27 cellular contexts compared by ENCODE assay signal in genomic region chr2:132665401-132665800, GRCh38. TPM values are rescaled to one million over a fixed set of nuclear protein-coding genes. Genes with fewer than 3 reads are reported as not detected.
"Had no signal": no experiment of that assay in that cellular context is flagged by ENCODE, and none has a peak within 500 bp of the region (broad histone marks: within the 10 kb centered on the region; RNA-seq: fewer than 3 reads in every experiment).

No MANE protein-coding gene starts in this region.

- DNase-seq: activated CD4-positive, alpha-beta memory T cell treated with anti-CD3 and anti-CD28 coated beads, Interleukin-2, amount 10 ng/mL, durations not matched to agents 7 days and 5 days; activated CD4-positive, alpha-beta T cell treated with anti-CD3 and anti-CD28 coated beads for 36 hours; activated CD4-positive, alpha-beta T cell treated with anti-CD3 and anti-CD28 coated beads, Interleukin-2, amount 10 ng/mL, durations not matched to agents 24 days and 14 days; activated CD4-positive, alpha-beta T cell treated with anti-CD3 and anti-CD28 coated beads, Interleukin-2, amount 50 U/mL, for 4 hours; activated CD4-positive, CD25-positive, alpha-beta regulatory T cell; activated CD4-positive, CD25-positive, alpha-beta regulatory T cell treated with anti-CD3 and anti-CD28 coated beads, Interleukin-2, amount 50 U/mL, for 72 hours; activated CD8-positive, alpha-beta memory T cell treated with anti-CD3 and anti-CD28 coated beads, Interleukin-2, amount 50 U/mL, for 48 hours; activated gamma-delta T cell; activated naive CD4-positive, alpha-beta T cell; activated naive CD4-positive, alpha-beta T cell treated with anti-CD3 and anti-CD28 coated beads, Interleukin-2, amount 10 ng/mL, durations not matched to agents 7 days and 5 days; activated naive CD8-positive, alpha-beta T cell treated with anti-CD3 and anti-CD28 coated beads, Interleukin-2, amount 10 ng/mL, durations not matched to agents 7 days and 5 days; activated T-cell treated with anti-CD3 and anti-CD28 coated beads for 4 hours; activated T-cell treated with anti-CD3 and anti-CD28 coated beads, Interleukin-2, amount 50 U/mL, for 24 hours; activated T-cell treated with anti-CD3 and anti-CD28 coated beads, Interleukin-2, amount 50 U/mL, for 72 hours; body of pancreas; dorsolateral prefrontal cortex; effector memory CD4-positive, alpha-beta T cell; endodermal cell; foreskin fibroblast; T-helper 2 cell had no signal

- H3K27me3 Mint-ChIP-seq: central memory CD8-positive, alpha-beta T cell had no signal

- H3K9me3 ChIP-seq: body of pancreas, breast epithelium had no signal

- H3K27ac Mint-ChIP-seq: activated CD4-positive, alpha-beta memory T cell treated with anti-CD3 and anti-CD28 coated beads, Interleukin-2, amount 10 ng/mL, durations not matched to agents 7 days and 5 days; activated CD4-positive, alpha-beta T cell treated with anti-CD3 and anti-CD28 coated beads for 36 hours; activated CD4-positive, alpha-beta T cell treated with anti-CD3 and anti-CD28 coated beads, Interleukin-2, amount 10 ng/mL, durations not matched to agents 24 days and 14 days; activated naive CD4-positive, alpha-beta T cell treated with anti-CD3 and anti-CD28 coated beads, Interleukin-2, amount 10 ng/mL, durations not matched to agents 7 days and 5 days; activated naive CD4-positive, alpha-beta T cell treated with anti-CD3 and anti-CD28 coated beads, Interleukin-2, amount 50 U/mL, for 72 hours; activated naive CD8-positive, alpha-beta T cell treated with anti-CD3 and anti-CD28 coated beads, Interleukin-2, amount 10 ng/mL, durations not matched to agents 7 days and 5 days; activated T-cell treated with anti-CD3 and anti-CD28 coated beads, Interleukin-2, amount 50 U/mL, for 24 hours; activated T-cell treated with anti-CD3 and anti-CD28 coated beads, Interleukin-2, amount 50 U/mL, for 72 hours; dendritic cell treated with granulocyte-macrophage colony-stimulating factor and Interleukin-4, amounts not matched to agents 40 ng/mL and 50 ng/mL, for 4 days; endodermal cell had no signal

- H3K27ac ChIP-seq: body of pancreas, breast epithelium, coronary artery, dorsolateral prefrontal cortex had no signal

- H3K4me3 ChIP-seq: body of pancreas, breast epithelium, coronary artery, dorsolateral prefrontal cortex had no signal

- H3K36me3 ChIP-seq: breast epithelium had no signal

- H3K4me1 Mint-ChIP-seq: activated CD4-positive, alpha-beta memory T cell treated with anti-CD3 and anti-CD28 coated beads, Interleukin-2, amount 10 ng/mL, durations not matched to agents 7 days and 5 days; activated CD4-positive, alpha-beta T cell treated with anti-CD3 and anti-CD28 coated beads for 36 hours; activated CD4-positive, alpha-beta T cell treated with anti-CD3 and anti-CD28 coated beads, Interleukin-2, amount 10 ng/mL, durations not matched to agents 24 days and 14 days; activated naive CD4-positive, alpha-beta T cell treated with anti-CD3 and anti-CD28 coated beads, Interleukin-2, amount 10 ng/mL, durations not matched to agents 7 days and 5 days; activated naive CD8-positive, alpha-beta T cell treated with anti-CD3 and anti-CD28 coated beads, Interleukin-2, amount 10 ng/mL, durations not matched to agents 7 days and 5 days; central memory CD8-positive, alpha-beta T cell had no signal

- H3K27me3 ChIP-seq: body of pancreas had no signal

- H3K36me3 Mint-ChIP-seq: activated naive CD4-positive, alpha-beta T cell treated with anti-CD3 and anti-CD28 coated beads, Interleukin-2, amount 10 ng/mL, durations not matched to agents 7 days and 5 days; activated naive CD4-positive, alpha-beta T cell treated with anti-CD3 and anti-CD28 coated beads, Interleukin-2, amount 50 U/mL, for 72 hours; activated naive CD8-positive, alpha-beta T cell treated with anti-CD3 and anti-CD28 coated beads, Interleukin-2, amount 10 ng/mL, durations not matched to agents 7 days and 5 days had no signal

- ATAC-seq: activated CD4-positive, alpha-beta T cell treated with anti-CD3 and anti-CD28 coated beads for 36 hours; activated naive CD4-positive, alpha-beta T cell treated with anti-CD3 and anti-CD28 coated beads, Interleukin-2, amount 50 U/mL, for 72 hours; activated T-cell treated with anti-CD3 and anti-CD28 coated beads, Interleukin-2, amount 50 U/mL, for 72 hours; body of pancreas; esophagus mucosa had no signal

- H3K9me3 Mint-ChIP-seq: activated CD4-positive, alpha-beta memory T cell treated with anti-CD3 and anti-CD28 coated beads, Interleukin-2, amount 10 ng/mL, durations not matched to agents 7 days and 5 days; activated CD4-positive, alpha-beta T cell treated with anti-CD3 and anti-CD28 coated beads, Interleukin-2, amount 10 ng/mL, durations not matched to agents 24 days and 14 days; activated naive CD4-positive, alpha-beta T cell treated with anti-CD3 and anti-CD28 coated beads, Interleukin-2, amount 10 ng/mL, durations not matched to agents 7 days and 5 days; activated naive CD8-positive, alpha-beta T cell treated with anti-CD3 and anti-CD28 coated beads, Interleukin-2, amount 10 ng/mL, durations not matched to agents 7 days and 5 days; activated T-cell treated with anti-CD3 and anti-CD28 coated beads, Interleukin-2, amount 50 U/mL, for 24 hours; activated T-cell treated with anti-CD3 and anti-CD28 coated beads, Interleukin-2, amount 50 U/mL, for 72 hours; central memory CD8-positive, alpha-beta T cell; dendritic cell treated with granulocyte-macrophage colony-stimulating factor and Interleukin-4, amounts not matched to agents 40 ng/mL and 50 ng/mL, for 4 days; endodermal cell had no signal

- H3K4me3 Mint-ChIP-seq: activated CD4-positive, alpha-beta memory T cell treated with anti-CD3 and anti-CD28 coated beads, Interleukin-2, amount 10 ng/mL, durations not matched to agents 7 days and 5 days; activated CD4-positive, alpha-beta T cell treated with anti-CD3 and anti-CD28 coated beads for 36 hours; activated CD4-positive, alpha-beta T cell treated with anti-CD3 and anti-CD28 coated beads, Interleukin-2, amount 10 ng/mL, durations not matched to agents 24 days and 14 days; activated naive CD4-positive, alpha-beta T cell treated with anti-CD3 and anti-CD28 coated beads, Interleukin-2, amount 10 ng/mL, durations not matched to agents 7 days and 5 days; activated naive CD8-positive, alpha-beta T cell treated with anti-CD3 and anti-CD28 coated beads, Interleukin-2, amount 10 ng/mL, durations not matched to agents 7 days and 5 days; activated T-cell treated with anti-CD3 and anti-CD28 coated beads, Interleukin-2, amount 50 U/mL, for 24 hours; activated T-cell treated with anti-CD3 and anti-CD28 coated beads, Interleukin-2, amount 50 U/mL, for 72 hours; central memory CD8-positive, alpha-beta T cell; dendritic cell treated with granulocyte-macrophage colony-stimulating factor and Interleukin-4, amounts not matched to agents 40 ng/mL and 50 ng/mL, for 4 days; endodermal cell had no signal

RNA-seq across cellular contexts. Expression of gene LYPD1, which starts 4.6 kb away (rescaled TPM):
- total RNA-seq: activated CD4-positive, alpha-beta memory T cell treated with anti-CD3 and anti-CD28 coated beads, Interleukin-2, amount 10 ng/mL, durations not matched to agents 7 days and 5 days; activated CD4-positive, alpha-beta T cell treated with anti-CD3 and anti-CD28 coated beads for 36 hours; activated CD4-positive, alpha-beta T cell treated with anti-CD3 and anti-CD28 coated beads, Interleukin-2, amount 10 ng/mL, durations not matched to agents 24 days and 14 days; activated naive CD4-positive, alpha-beta T cell treated with anti-CD3 and anti-CD28 coated beads, Interleukin-2, amount 50 U/mL, for 72 hours; activated naive CD8-positive, alpha-beta T cell treated with anti-CD3 and anti-CD28 coated beads, Interleukin-2, amount 10 ng/mL, durations not matched to agents 7 days and 5 days; activated T-cell treated with anti-CD3 and anti-CD28 coated beads, Interleukin-2, amount 50 U/mL, for 72 hours; T-helper 1 cell treated with Interleukin-12 subunit alpha and Interleukin-12 subunit beta and Interleukin-4 antibody, amounts not matched to agents 30 ng/mL and 1 ng/mL, for 36 hours had no signal
